Comparison of ENCODE assay signal across 1 cellular context in genomic region chr15:50452927-50453326, GRCh38.
A peak's percentile ranks its signal among the peaks of the same experiment; 100 is the strongest.
TF ChIP-seq lines count a peak whose summit lies in the region.

No MANE protein-coding gene starts in this region.

TF ChIP-seq in IMR-90, 13 proteins besides CTCF, POLR2A, EP300 and RAD21:
- TF ChIP-seq CEBPB (IDR thresholded peaks at IDR 0.05; ENCODE audit: low read depth, low read length): peak; percentile 67
- no peak for TF ChIP-seq MAZ (IDR thresholded peaks at IDR 0.05; ENCODE audit: borderline replicate concordance, low read depth, low read length)
